1 cellular context compared by ENCODE assay signal in genomic region chr4:2359591-2360390, GRCh38.
TF ChIP-seq lines count a peak whose summit lies in the region.

No MANE protein-coding gene starts in this region.

TF ChIP-seq in HepG2, 621 proteins besides CTCF, POLR2A, EP300 and RAD21:
- TF ChIP-seq BORCS8-MEF2B (CRISPR knock-in tag; IDR thresholded peaks at IDR 0.05), result no peak
